In the genomic region with DNA sequence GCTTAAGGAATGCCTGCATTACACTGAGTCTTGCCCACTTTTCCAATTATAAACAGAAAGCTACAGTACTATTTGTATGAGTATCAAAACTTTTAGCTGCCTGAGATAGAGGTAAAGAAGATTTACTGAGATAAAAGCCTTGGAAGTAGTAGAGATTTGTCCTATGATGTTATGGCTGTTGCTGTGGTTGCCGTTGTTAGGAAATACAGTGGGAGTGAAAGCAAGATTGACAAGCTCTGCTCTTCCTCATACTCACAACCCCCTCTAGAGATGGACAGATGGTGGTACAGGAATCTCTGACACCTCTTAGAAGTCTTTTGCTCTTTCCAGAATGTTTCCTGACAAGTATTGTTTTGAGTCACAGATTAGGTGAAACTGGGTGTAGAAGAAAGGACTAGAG, we compare ENCODE assay signal across 1 cellular context.
TF ChIP-seq lines count a peak whose summit lies in the region.

No MANE protein-coding gene starts in this region.

TF ChIP-seq in HCT116, 20 proteins besides CTCF, POLR2A, EP300 and RAD21 (continued from another document):
- TF ChIP-seq, protein P1, sequence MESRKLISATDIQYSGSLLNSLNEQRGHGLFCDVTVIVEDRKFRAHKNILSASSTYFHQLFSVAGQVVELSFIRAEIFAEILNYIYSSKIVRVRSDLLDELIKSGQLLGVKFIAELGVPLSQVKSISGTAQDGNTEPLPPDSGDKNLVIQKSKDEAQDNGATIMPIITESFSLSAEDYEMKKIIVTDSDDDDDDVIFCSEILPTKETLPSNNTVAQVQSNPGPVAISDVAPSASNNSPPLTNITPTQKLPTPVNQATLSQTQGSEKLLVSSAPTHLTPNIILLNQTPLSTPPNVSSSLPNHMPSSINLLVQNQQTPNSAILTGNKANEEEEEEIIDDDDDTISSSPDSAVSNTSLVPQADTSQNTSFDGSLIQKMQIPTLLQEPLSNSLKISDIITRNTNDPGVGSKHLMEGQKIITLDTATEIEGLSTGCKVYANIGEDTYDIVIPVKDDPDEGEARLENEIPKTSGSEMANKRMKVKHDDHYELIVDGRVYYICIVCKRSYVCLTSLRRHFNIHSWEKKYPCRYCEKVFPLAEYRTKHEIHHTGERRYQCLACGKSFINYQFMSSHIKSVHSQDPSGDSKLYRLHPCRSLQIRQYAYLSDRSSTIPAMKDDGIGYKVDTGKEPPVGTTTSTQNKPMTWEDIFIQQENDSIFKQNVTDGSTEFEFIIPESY (IDR thresholded peaks at IDR 0.05; ENCODE audit: extremely low read depth, insufficient replicate concordance, low read length), result no peak
- TF ChIP-seq YY1 (IDR thresholded peaks at IDR 0.05; ENCODE audit: extremely low read depth, insufficient replicate concordance, low read depth, low read length), result no peak
- no peak for TF ChIP-seq FOSL1 (IDR thresholded peaks at IDR 0.05; ENCODE audit: low read depth)
- TF ChIP-seq SP1 (IDR thresholded peaks at IDR 0.05; ENCODE audit: low read depth), result no peak
- TF ChIP-seq CBX3 (IDR thresholded peaks at IDR 0.05; ENCODE audit: low read depth), result no peak
- TF ChIP-seq ZFX (IDR thresholded peaks at IDR 0.05), result no peak
